Comparison of ENCODE assay signal across 9 cellular contexts in genomic region chr2:127811922-127812321, GRCh38. TPM values are rescaled to one million over a fixed set of nuclear protein-coding genes. Genes with fewer than 3 reads are reported as not detected.
A peak's percentile ranks its signal among the peaks of the same experiment; 100 is the strongest.
DNase-seq lines count a peak whose midpoint lies in the region; ATAC-seq and TF ChIP-seq lines count a peak whose summit lies in the region.
"Had no signal": no experiment of that assay in that cellular context is flagged by ENCODE, and none has a peak within 500 bp of the region (broad histone marks: within the 10 kb centered on the region; RNA-seq: fewer than 3 reads in every experiment).

No MANE protein-coding gene starts in this region.

- intact Hi-C loops in sigmoid colon (cut with DNase I), result loop anchor here (5.0 kb wide), 4 partner anchors 45 to 285 kb away; partner anchors contain the start of genes IWS1 and POLR2D

- TF ChIP-seq EP300 in sigmoid colon (IDR thresholded peaks at IDR 0.05), result no peak

- DNase-seq in HL-60 (ENCODE audit: low read depth in 1 of 2, low spot score in 1 of 2) (no peak), SK-N-MC (ENCODE audit: low read depth, low spot score) (no peak), fibroblast of mammary gland (ENCODE audit: low read depth) (no peak), sigmoid colon (no peak), glomerular visceral epithelial cell (ENCODE audit: extremely low spot score) (no peak), DMS153 treated with DMSO at 0.1 percent for 48 hours (lab: John Stamatoyannopoulos, UW; ENCODE audit: unreplicated experiment) (no peak)
- DNase-seq in stimulated activated CD4-positive, alpha-beta T cell treated with anti-CD3 and anti-CD28 coated beads, Interleukin-4, amount 100 ng/mL, for 1 hour, result no peak
- DNase-seq: SW 1271 had no signal

- no peak for TF ChIP-seq CTCF in HL-60 (IDR thresholded peaks at IDR 0.05; ENCODE audit: insufficient read depth, low read length)
- no peak for TF ChIP-seq CTCF in fibroblast of mammary gland (conservative IDR thresholded peaks at IDR 0.05; ENCODE audit: control insufficient read depth, insufficient read depth, low read depth, low read length)
- TF ChIP-seq CTCF in sigmoid colon (IDR thresholded peaks at IDR 0.05), result no peak

- peak overlapping the region; percentile 97 for H3K27ac ChIP-seq in HL-60 (replicated peaks)
- H3K27ac ChIP-seq in SK-N-MC, result no peak overlapping the region
- H3K27ac ChIP-seq in sigmoid colon, result peak overlapping the region in 3 of 4 donors; percentile 82 to 94 (median 90)

- 83 to 85% methylated on average over 13 of the region's 13 CpGs for WGBS in sigmoid colon, 2 donors

- H3K9me3 ChIP-seq in SK-N-MC (ENCODE audit: low read depth, low read length) (no peaks in the 10 kb centered on the region), sigmoid colon (no peaks in the 10 kb centered on the region)

- H3K27me3 ChIP-seq in HL-60 (ENCODE audit: insufficient read depth, poor library complexity, severe bottlenecking), result no peaks in the 10 kb centered on the region
- no peaks in the 10 kb centered on the region for H3K27me3 ChIP-seq in sigmoid colon

- peaks cover 7% of the 10 kb centered on the region; the same call in 1 of the 2 replicates for H3K36me3 ChIP-seq in SK-N-MC (ENCODE audit: insufficient read depth, low read length)
- H3K36me3 ChIP-seq in sigmoid colon, result no peaks in the 10 kb centered on the region

- H3K4me1 ChIP-seq in sigmoid colon, result peaks cover 0 to 30% (median 27%) of the 10 kb centered on the region in 4 donors

- ATAC-seq in GM18907 (IDR thresholded peaks at IDR 0.05; ENCODE audit: unreplicated experiment), result no peak

- H3K4me3 ChIP-seq in HL-60 (replicated peaks; ENCODE audit: insufficient read depth, low read length) (peak overlapping the region; percentile 65), SK-N-MC (peak overlapping the region; percentile 100; the same call in 1 of the 2 replicates), fibroblast of mammary gland (ENCODE audit: control insufficient read depth, low read depth, low read length) (peak overlapping the region; percentile 81), sigmoid colon (peak overlapping the region in 3 of 4 donors; percentile 55 to 76 (median 66))

- H3K9ac ChIP-seq in SK-N-MC (ENCODE audit: insufficient read length), result no peak overlapping the region

- no peak for TF ChIP-seq POLR2A in sigmoid colon (IDR thresholded peaks at IDR 0.05)

RNA-seq across cellular contexts. Expression of gene WDR33, which starts 1.0 kb away (rescaled TPM):
- total RNA-seq in sigmoid colon, result 10 to 100 TPM; 37.8 to 45.2 (median 44.3) TPM
- polyA plus RNA-seq in sigmoid colon, result 10 to 100 TPM in 2 of 3 donors, 1 to 10 TPM in 1; 8.3 to 16.1 (median 10.8) TPM

RNA-seq across cellular contexts. Expression of gene POLR2D, which starts 46.0 kb away (rescaled TPM):
- 10 to 100 TPM in 3 of 4 donors, 1 to 10 TPM in 1; 9.7 to 12.9 (median 12.3) TPM for total RNA-seq in sigmoid colon
- 10 to 100 TPM in 2 of 3 donors, 1 to 10 TPM in 1; 9.9 to 18.8 (median 10.8) TPM for polyA plus RNA-seq in sigmoid colon
